Comparison of ENCODE assay signal across 19 cellular contexts in genomic region chr15:100900136-100900894, GRCh38. TPM values are rescaled to one million over a fixed set of nuclear protein-coding genes. Genes with fewer than 3 reads are reported as not detected.
DNase-seq lines count a peak whose midpoint lies in the region; ATAC-seq and TF ChIP-seq lines count a peak whose summit lies in the region.
"Had no signal": no experiment of that assay in that cellular context is flagged by ENCODE, and none has a peak within 500 bp of the region (broad histone marks: within the 10 kb centered on the region; RNA-seq: fewer than 3 reads in every experiment).

No MANE protein-coding gene starts in this region.

- H3K27me3 ChIP-seq in RWPE2 (ENCODE audit: insufficient read depth, poor library complexity, severe bottlenecking): no peaks in the 10 kb centered on the region
- H3K27me3 ChIP-seq: foreskin keratinocyte, SJSA1 had no signal

- H3K36me3 ChIP-seq in RWPE2 (ENCODE audit: low read depth): peaks cover 99% of the 10 kb centered on the region
- H3K36me3 ChIP-seq: SJSA1, thoracic aorta had no signal

- no peaks in the 10 kb centered on the region for H3K9me3 ChIP-seq in RWPE2 (ENCODE audit: severe bottlenecking)
- H3K9me3 ChIP-seq: thoracic aorta had no signal

- ATAC-seq in RWPE2 (ENCODE audit: low read depth): no peak
- ATAC-seq in HG03025 (IDR thresholded peaks at IDR 0.05; ENCODE audit: low FRiP score, unreplicated experiment): no peak
- ATAC-seq: foreskin keratinocyte, GM12878 had no signal

- H3K4me1 ChIP-seq in RWPE2 (ENCODE audit: insufficient read depth, poor library complexity, severe bottlenecking): peaks cover 7% of the 10 kb centered on the region

- DNase-seq in NCI-H2081 (lab: John Stamatoyannopoulos, UW) (peak; percentile 66 to 81), RWPE2 (ENCODE audit: low spot score) (peak; percentile 73), mesenteric fat pad (ENCODE audit: low spot score) (peak; percentile 84), NCI-H187 (lab: John Stamatoyannopoulos, UW) (no peak)
- DNase-seq in stimulated activated CD8-positive, alpha-beta memory T cell treated with anti-CD3 and anti-CD28 coated beads, Interleukin-4, amount 100 ng/mL, for 48 hours: peak; percentile 10
- no peak for DNase-seq in stimulated activated CD4-positive, alpha-beta T cell treated with anti-CD3 and anti-CD28 coated beads, Interleukin-12 subunit alpha, Interleukin-12 subunit beta, amount 100 ng/mL, for 4 hours
- DNase-seq: activated CD4-positive, alpha-beta T cell treated with anti-CD3 and anti-CD28 coated beads for 48 hours; activated CD8-positive, alpha-beta memory T cell treated with anti-CD3 and anti-CD28 coated beads, Interleukin-2, amount 50 U/mL, for 4 hours; activated naive CD4-positive, alpha-beta T cell treated with Interleukin-2 at 50 U/mL for 16 hours; anterior cingulate cortex; foreskin keratinocyte; NCI-H226; occipital lobe had no signal

- no peak overlapping the region for H3K4me3 ChIP-seq in RWPE2 (ENCODE audit: severe bottlenecking)
- H3K4me3 ChIP-seq: GM12878, SJSA1 had no signal

- H3K27ac ChIP-seq in RWPE2 (ENCODE audit: poor library complexity, severe bottlenecking): no peak overlapping the region
- H3K27ac ChIP-seq: foreskin keratinocyte, SJSA1, thoracic aorta had no signal

- TF ChIP-seq CTCF in RWPE2 (IDR thresholded peaks at IDR 0.05; ENCODE audit: poor library complexity, severe bottlenecking): no peak

RNA-seq across cellular contexts. Expression of gene LRRK1, which starts 18.8 kb away (rescaled TPM):
- 23.5 TPM for total RNA-seq in mesenteric fat pad

RNA-seq across cellular contexts. Expression of gene ALDH1A3, which starts 20.7 kb away (rescaled TPM):
- 194 TPM for total RNA-seq in mesenteric fat pad
- total RNA-seq: B cell, mesothelial cell of epicardium had no signal

Comparison
In these comparisons a context has a peak if more than half of its experiments do, and no peak if none do; other contexts are left out.
1. DNase-seq: peak in NCI-H2081 (2 of 2), RWPE2 (single experiment), mesenteric fat pad (single experiment) and stimulated activated CD8-positive, alpha-beta memory T cell treated with anti-CD3 and anti-CD28 coated beads, Interleukin-4, amount 100 ng/mL, for 48 hours (single experiment); none in NCI-H187 (0 of 2) and stimulated activated CD4-positive, alpha-beta T cell treated with anti-CD3 and anti-CD28 coated beads, Interleukin-12 subunit alpha, Interleukin-12 subunit beta, amount 100 ng/mL, for 4 hours (single experiment).